In genomic region chr13:48233097-48233885, GRCh38 we compare ENCODE assay signal across 8 cellular contexts. TPM values are rescaled to one million over a fixed set of nuclear protein-coding genes. Genes with fewer than 3 reads are reported as not detected.
DNase-seq lines count a peak whose midpoint lies in the region; ATAC-seq, FAIRE-seq and TF ChIP-seq lines count a peak whose summit lies in the region.

TSS of gene ITM2B (plus strand) at chr13:48233206. CDS start at chr13:48233361, 155 bp downstream.

- H3K27ac ChIP-seq in pancreas: peak within 1 kb of the TSS; percentile 98 to 100 (median 99)

- H3K27ac Mint-ChIP-seq in activated naive CD8-positive, alpha-beta T cell treated with anti-CD3 and anti-CD28 coated beads for 36 hours: peak within 1 kb of the TSS; percentile 93
- H3K27ac Mint-ChIP-seq in type B pancreatic cell: peak within 1 kb of the TSS; percentile 94

- intact Hi-C loops in Right ventricle myocardium inferior (cut with DNase I) (loop anchor here (1.0 to 10.0 kb wide), 5 partner anchors 70 to 352 kb away; partner anchors contain the start of genes MED4, NUDT15 and RB1), pancreas (cut with DNase I) (no loop called here)

- TF ChIP-seq CTCF in pancreas (IDR thresholded peaks at IDR 0.05): peak in 1 of 4 donors; percentile 26
- peak; percentile 51 for TF ChIP-seq CTCF in type B pancreatic cell (conservative IDR thresholded peaks at IDR 0.05)

- no peaks in the 10 kb centered on the region for H3K9me3 Mint-ChIP-seq in activated naive CD8-positive, alpha-beta T cell treated with anti-CD3 and anti-CD28 coated beads for 36 hours
- H3K9me3 Mint-ChIP-seq in type B pancreatic cell: no peaks in the 10 kb centered on the region

- H3K4me1 ChIP-seq in pancreas: peaks cover 0 to 32% (median 29%) of the 10 kb centered on the region in 3 donors

- H3K4me1 Mint-ChIP-seq in activated naive CD8-positive, alpha-beta T cell treated with anti-CD3 and anti-CD28 coated beads for 36 hours: peaks cover 54% of the 10 kb centered on the region
- peaks cover 39% of the 10 kb centered on the region for H3K4me1 Mint-ChIP-seq in type B pancreatic cell (ENCODE audit: unreplicated experiment)

- WGBS in pancreas, 2 donors: 0 to 1% methylated on average over 44 to 87 of the region's 87 CpGs

- H3K36me3 ChIP-seq in pancreas: no peaks in the 10 kb centered on the region

- peak within 1 kb of the TSS; percentile 89 for H3K4me3 Mint-ChIP-seq in activated naive CD8-positive, alpha-beta T cell treated with anti-CD3 and anti-CD28 coated beads for 36 hours
- peak within 1 kb of the TSS; percentile 98 for H3K4me3 Mint-ChIP-seq in type B pancreatic cell

- no peaks in the 10 kb centered on the region for H3K27me3 Mint-ChIP-seq in activated naive CD8-positive, alpha-beta T cell treated with anti-CD3 and anti-CD28 coated beads for 36 hours
- H3K27me3 Mint-ChIP-seq in type B pancreatic cell: no peaks in the 10 kb centered on the region

- peak within 1 kb of the TSS; percentile 94 for H3K4me3 ChIP-seq in Jurkat, Clone E6-1 (ENCODE audit: low read length)
- H3K4me3 ChIP-seq in pancreas: peak within 1 kb of the TSS; percentile 98 to 99 (median 98)

- no peak for FAIRE-seq in pancreas (lab: Jason Lieb, UNC)

- ATAC-seq in GM21526 (IDR thresholded peaks at IDR 0.05; ENCODE audit: low FRiP score, unreplicated experiment) (peak; percentile 58), SK-N-SH treated with all-trans-retinoic acid at 6 μM for 48 hours (peak; percentile 86), Right ventricle myocardium inferior (peak; percentile 92), pancreas (peak; percentile 83 to 89 (median 88))

- H3K9me3 ChIP-seq in pancreas: no peaks in the 10 kb centered on the region

- DNase-seq in DMS53 treated with DMSO at 0.1 percent for 48 hours (lab: John Stamatoyannopoulos, UW; ENCODE audit: unreplicated experiment): peak; percentile 38
- peak; percentile 49 for DNase-seq in Jurkat, Clone E6-1 (ENCODE audit: low read depth, low spot score)
- peak; percentile 70 for DNase-seq in activated naive CD8-positive, alpha-beta T cell treated with anti-CD3 and anti-CD28 coated beads for 36 hours
- peak; percentile 91 for DNase-seq in Right ventricle myocardium inferior (ENCODE audit: missing footprints)
- DNase-seq in pancreas: peak; percentile 71 to 93 (median 82)
- DNase-seq in type B pancreatic cell (ENCODE audit: extremely low spot score, unreplicated experiment): peak; percentile 78

- H3K36me3 Mint-ChIP-seq in activated naive CD8-positive, alpha-beta T cell treated with anti-CD3 and anti-CD28 coated beads for 36 hours: no peaks in the 10 kb centered on the region
- no peaks in the 10 kb centered on the region for H3K36me3 Mint-ChIP-seq in type B pancreatic cell

- no peaks in the 10 kb centered on the region for H3K27me3 ChIP-seq in pancreas

TF ChIP-seq in SK-N-SH treated with all-trans-retinoic acid at 6 μM for 48 hours, 23 proteins besides CTCF, POLR2A, EP300 and RAD21:
- TF ChIP-seq, protein P1, sequence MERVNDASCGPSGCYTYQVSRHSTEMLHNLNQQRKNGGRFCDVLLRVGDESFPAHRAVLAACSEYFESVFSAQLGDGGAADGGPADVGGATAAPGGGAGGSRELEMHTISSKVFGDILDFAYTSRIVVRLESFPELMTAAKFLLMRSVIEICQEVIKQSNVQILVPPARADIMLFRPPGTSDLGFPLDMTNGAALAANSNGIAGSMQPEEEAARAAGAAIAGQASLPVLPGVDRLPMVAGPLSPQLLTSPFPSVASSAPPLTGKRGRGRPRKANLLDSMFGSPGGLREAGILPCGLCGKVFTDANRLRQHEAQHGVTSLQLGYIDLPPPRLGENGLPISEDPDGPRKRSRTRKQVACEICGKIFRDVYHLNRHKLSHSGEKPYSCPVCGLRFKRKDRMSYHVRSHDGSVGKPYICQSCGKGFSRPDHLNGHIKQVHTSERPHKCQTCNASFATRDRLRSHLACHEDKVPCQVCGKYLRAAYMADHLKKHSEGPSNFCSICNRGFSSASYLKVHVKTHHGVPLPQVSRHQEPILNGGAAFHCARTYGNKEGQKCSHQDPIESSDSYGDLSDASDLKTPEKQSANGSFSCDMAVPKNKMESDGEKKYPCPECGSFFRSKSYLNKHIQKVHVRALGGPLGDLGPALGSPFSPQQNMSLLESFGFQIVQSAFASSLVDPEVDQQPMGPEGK (CRISPR knock-in tag; IDR thresholded peaks at IDR 0.05; ENCODE audit: borderline replicate concordance): no peak
- TF ChIP-seq SNAI2 (CRISPR knock-in tag; IDR thresholded peaks at IDR 0.05) (no peak), TOX (CRISPR knock-in tag; IDR thresholded peaks at IDR 0.05; ENCODE audit: borderline replicate concordance) (no peak), CREB5 (CRISPR knock-in tag; IDR thresholded peaks at IDR 0.05; ENCODE audit: low read depth) (no peak), ZC3H10 (CRISPR knock-in tag; IDR thresholded peaks at IDR 0.05) (no peak), POU6F1 (CRISPR knock-in tag; IDR thresholded peaks at IDR 0.05; ENCODE audit: borderline replicate concordance, low read depth) (no peak), ARNTL (CRISPR knock-in tag; IDR thresholded peaks at IDR 0.05; ENCODE audit: borderline replicate concordance, low read depth) (no peak), ISL1 (CRISPR knock-in tag; IDR thresholded peaks at IDR 0.05) (no peak), BACH2 (CRISPR knock-in tag; IDR thresholded peaks at IDR 0.05; ENCODE audit: borderline replicate concordance) (no peak), CSRNP3 (CRISPR knock-in tag; IDR thresholded peaks at IDR 0.05) (no peak)

RNA-seq across cellular contexts. Expression of gene ITM2B, which starts in this region (rescaled TPM):
- 203 TPM for polyA plus RNA-seq in Jurkat, Clone E6-1 (2012; ENCODE audit: insufficient read depth, insufficient read length)
- total RNA-seq in activated naive CD8-positive, alpha-beta T cell treated with anti-CD3 and anti-CD28 coated beads for 36 hours: 10 to 100 TPM; 90.7 to 95.9 TPM
- total RNA-seq in Right ventricle myocardium inferior (537 TPM), pancreas (100 to 1,000 TPM; 138 to 361 (median 186) TPM), type B pancreatic cell (ENCODE audit: low replicate concordance) (232 and 302 TPM in 2 replicates)
- 100 to 1,000 TPM; 114 to 329 TPM for polyA plus RNA-seq in pancreas

Comparison
In these comparisons a context has a peak if more than half of its experiments do, and no peak if none do; other contexts are left out.
1. Peak in every context shown above with its lines: DNase-seq, ATAC-seq, H3K4me3 ChIP-seq and H3K27ac ChIP-seq.
2. DNase-seq: peak in every context shown above with its lines; median percentile 91 in Right ventricle myocardium inferior; 82 in pancreas; 78 in type B pancreatic cell; 70 in activated naive CD8-positive, alpha-beta T cell treated with anti-CD3 and anti-CD28 coated beads for 36 hours; 49 in Jurkat, Clone E6-1; 38 in DMS53 treated with DMSO at 0.1 percent for 48 hours.